ENCODE assay signal across 8 cellular contexts in genomic region chr10:133520193-133520738, GRCh38. TPM values are rescaled to one million over a fixed set of nuclear protein-coding genes. Genes with fewer than 3 reads are reported as not detected.
DNase-seq lines count a peak whose midpoint lies in the region; ATAC-seq and TF ChIP-seq lines count a peak whose summit lies in the region.

No MANE protein-coding gene starts in this region.

- peak; percentile 94 for ATAC-seq in GM19324 (IDR thresholded peaks at IDR 0.05; ENCODE audit: low FRiP score, unreplicated experiment)
- peak; percentile 95 for ATAC-seq in HG03460 (IDR thresholded peaks at IDR 0.05; ENCODE audit: unreplicated experiment)
- peak; percentile 100 for ATAC-seq in activated T-helper 17 cell treated with anti-CD3 and anti-CD28 coated beads, Interleukin-2, amount 50 U/mL, for 72 hours (replicated peaks)
- peak; percentile 91 for ATAC-seq in foreskin keratinocyte

- no peak overlapping the region for H2BK12ac ChIP-seq in trophoblast cell (ENCODE audit: low read length)

- no peak overlapping the region for H4K12ac ChIP-seq in trophoblast cell (ENCODE audit: low read depth, low read length)

- no peak overlapping the region for H2BK120ac ChIP-seq in trophoblast cell (ENCODE audit: insufficient read depth, low read length, poor library complexity)

- no peak overlapping the region for H3K4ac ChIP-seq in trophoblast cell (ENCODE audit: low read depth, low read length)

- H3K27me3 ChIP-seq in foreskin keratinocyte (peaks cover 4% of the 10 kb centered on the region), trophoblast cell (ENCODE audit: insufficient read depth, low read length) (no peaks in the 10 kb centered on the region), tibial nerve (no peaks in the 10 kb centered on the region)

- H3K4me1 ChIP-seq in foreskin keratinocyte (no peaks in the 10 kb centered on the region), trophoblast cell (ENCODE audit: control insufficient read depth in 1 of 2, insufficient read depth in 2 of 2, low read length in 2 of 2) (no peaks in the 10 kb centered on the region), tibial nerve (peaks cover 0 to 4% (median 0%) of the 10 kb centered on the region in 4 donors)

- no peak for TF ChIP-seq POLR2A in tibial nerve (IDR thresholded peaks at IDR 0.05)

- H3K23ac ChIP-seq in trophoblast cell (ENCODE audit: low read length): no peak overlapping the region

- no peak overlapping the region for H3K18ac ChIP-seq in trophoblast cell (ENCODE audit: low read length)

- no peak overlapping the region for H3K4me3 ChIP-seq in trophoblast cell (ENCODE audit: low read depth, low read length)
- peak overlapping the region; percentile 12 to 50 (median 38) for H3K4me3 ChIP-seq in tibial nerve

- no peak overlapping the region for H4K91ac ChIP-seq in trophoblast cell (ENCODE audit: low read depth, low read length)

- TF ChIP-seq CTCF in foreskin keratinocyte (conservative IDR thresholded peaks at IDR 0.05) (peak; percentile 85), tibial nerve (IDR thresholded peaks at IDR 0.05) (peak; percentile 60 to 84 (median 75))

- no peaks in the 10 kb centered on the region for H3K36me3 ChIP-seq in trophoblast cell (ENCODE audit: control insufficient read depth in 1 of 2, insufficient read depth in 2 of 2, low read length in 2 of 2)
- H3K36me3 ChIP-seq in tibial nerve: no peaks in the 10 kb centered on the region

- H2AFZ ChIP-seq in trophoblast cell (ENCODE audit: insufficient read depth, low read length, poor library complexity): no peak overlapping the region

- no CpG with 5 or more reads among the region's 33 CpGs for WGBS in trophoblast cell (ENCODE audit: extremely low coverage, insufficient coverage, insufficient read length)
- WGBS in tibial nerve, 2 donors: 7 to 8% methylated on average over 32 to 33 of the region's 33 CpGs

- H3K27ac ChIP-seq in foreskin keratinocyte (no peak overlapping the region), trophoblast cell (ENCODE audit: low read depth, low read length) (no peak overlapping the region), tibial nerve (no peak overlapping the region)

- H3K79me1 ChIP-seq in trophoblast cell (ENCODE audit: low read length): no peaks in the 10 kb centered on the region

- no peak overlapping the region for H2AK5ac ChIP-seq in trophoblast cell (ENCODE audit: low read length)

- H3K9ac ChIP-seq in trophoblast cell (ENCODE audit: low read length): no peak overlapping the region

- H3K79me2 ChIP-seq in trophoblast cell (ENCODE audit: control insufficient read depth, insufficient read depth, low read length, poor library complexity): no peaks in the 10 kb centered on the region

- TF ChIP-seq EP300 in tibial nerve (IDR thresholded peaks at IDR 0.05): no peak

- H2BK5ac ChIP-seq in trophoblast cell (ENCODE audit: low read depth, low read length, poor library complexity): no peak overlapping the region

- no peak overlapping the region for H3K14ac ChIP-seq in trophoblast cell (ENCODE audit: low read length)

- peak overlapping the region; percentile 0 for H3K27ac Mint-ChIP-seq in activated T-helper 17 cell treated with anti-CD3 and anti-CD28 coated beads, Interleukin-2, amount 50 U/mL, for 72 hours

- H3K9me3 Mint-ChIP-seq in activated T-helper 17 cell treated with anti-CD3 and anti-CD28 coated beads, Interleukin-2, amount 50 U/mL, for 72 hours: peaks cover 7% of the 10 kb centered on the region

- peak; percentile 71 for DNase-seq in CMK (ENCODE audit: low read depth)
- DNase-seq in RPMI7951 (ENCODE audit: low read depth): peak; percentile 48
- DNase-seq in foreskin keratinocyte: no peak
- peak; percentile 22 to 47 for DNase-seq in trophoblast cell
- peak; percentile 39 to 60 for DNase-seq in tibial nerve (ENCODE audit: low spot score in 2 of 2)

- no peak overlapping the region for H3K4me2 ChIP-seq in trophoblast cell (ENCODE audit: low read length)

- peak overlapping the region; percentile 65 for H3K4me3 Mint-ChIP-seq in activated T-helper 17 cell treated with anti-CD3 and anti-CD28 coated beads, Interleukin-2, amount 50 U/mL, for 72 hours

- no peaks in the 10 kb centered on the region for H3K4me1 Mint-ChIP-seq in activated T-helper 17 cell treated with anti-CD3 and anti-CD28 coated beads, Interleukin-2, amount 50 U/mL, for 72 hours

- H3K27me3 Mint-ChIP-seq in activated T-helper 17 cell treated with anti-CD3 and anti-CD28 coated beads, Interleukin-2, amount 50 U/mL, for 72 hours: no peaks in the 10 kb centered on the region

- H3K9me3 ChIP-seq in trophoblast cell (ENCODE audit: insufficient read depth, low read depth, low read length): peaks cover 18% of the 10 kb centered on the region
- peaks cover 0 to 28% (median 4%) of the 10 kb centered on the region in 4 donors for H3K9me3 ChIP-seq in tibial nerve

- peaks cover 6% of the 10 kb centered on the region for H3K36me3 Mint-ChIP-seq in activated T-helper 17 cell treated with anti-CD3 and anti-CD28 coated beads, Interleukin-2, amount 50 U/mL, for 72 hours (ENCODE audit: low read depth)

- H4K8ac ChIP-seq in trophoblast cell (ENCODE audit: low read depth, low read length): no peak overlapping the region

RNA-seq across cellular contexts. Expression of gene CYP2E1, which starts 6.9 kb away (rescaled TPM):
- not detected in 2 replicates for total RNA-seq in RPMI7951 (2014; rRNA removed; shearing (Covaris generic))
- total RNA-seq in activated T-helper 17 cell treated with anti-CD3 and anti-CD28 coated beads, Interleukin-2, amount 50 U/mL, for 72 hours: 1 to 10 TPM; 1.4 to 5.4 TPM
- 0.18 and 0.27 TPM in 2 replicates for total RNA-seq in foreskin keratinocyte
- 0.19 and 0.25 TPM in 2 replicates for polyA plus RNA-seq in foreskin keratinocyte
- 1.4 and 1.7 TPM in 2 replicates for polyA plus RNA-seq in trophoblast cell (2013)
- total RNA-seq in tibial nerve: 1 to 10 TPM in 2 of 4 donors, under 1 TPM in 2; 0.30 to 7.0 (median 0.82) TPM

RNA-seq across cellular contexts. Expression of gene SYCE1, which starts 45.1 kb away (rescaled TPM):
- not detected in 2 replicates for total RNA-seq in RPMI7951 (2014; rRNA removed; shearing (Covaris generic))
- under 1 TPM; 0.29 to 0.69 TPM for total RNA-seq in activated T-helper 17 cell treated with anti-CD3 and anti-CD28 coated beads, Interleukin-2, amount 50 U/mL, for 72 hours
- total RNA-seq in foreskin keratinocyte (0.14 TPM in 1 of 2 replicates, not detected in the other), tibial nerve (1 to 10 TPM in 1 of 4 donors, not detected in 3; 3.5 TPM)
- 0.41 TPM in 1 of 2 replicates, not detected in the other for polyA plus RNA-seq in foreskin keratinocyte
- not detected in 2 replicates for polyA plus RNA-seq in trophoblast cell (2013)

Comparison
In these comparisons a context has a peak if more than half of its experiments do, and no peak if none do; other contexts are left out.
1. DNase-seq: peak in CMK (single experiment), RPMI7951 (single experiment), trophoblast cell (2 of 2) and tibial nerve (2 of 2); none in foreskin keratinocyte (0 of 2).
2. Peak in every context shown above with its lines, with median percentiles within 50 percentile points of each other: ATAC-seq.